In genomic region chr12:65189028-65189718, GRCh38 we compare ENCODE assay signal across 11 cellular contexts. TPM values are rescaled to one million over a fixed set of nuclear protein-coding genes. Genes with fewer than 3 reads are reported as not detected.
A peak's percentile ranks its signal among the peaks of the same experiment; 100 is the strongest.
DNase-seq lines count a peak whose midpoint lies in the region; ATAC-seq lines count a peak whose summit lies in the region.
"Had no signal": no experiment of that assay in that cellular context is flagged by ENCODE, and none has a peak within 500 bp of the region (broad histone marks: within the 10 kb centered on the region; RNA-seq: fewer than 3 reads in every experiment).

No MANE protein-coding gene starts in this region.

- no peak overlapping the region for H3K4me3 Mint-ChIP-seq in T-cell
- H3K4me3 Mint-ChIP-seq: activated T-helper 1 cell treated with anti-CD3 and anti-CD28 coated beads, Interleukin-12 subunit alpha, Interleukin-12 subunit beta, Interleukin-2, Interleukin-4 antibody, amounts not matched to agents 30 ng/mL and 10 ng/mL and 1 ng/mL, durations not matched to agents 14 hours and 24 hours and 36 hours had no signal

- H3K27me3 Mint-ChIP-seq in T-cell = no peaks in the 10 kb centered on the region

- peak; percentile 96 for ATAC-seq in GM18870 (IDR thresholded peaks at IDR 0.05; ENCODE audit: unreplicated experiment)
- ATAC-seq in GM21723 (IDR thresholded peaks at IDR 0.05; ENCODE audit: unreplicated experiment) = peak; percentile 95
- ATAC-seq in HG03175 (IDR thresholded peaks at IDR 0.05; ENCODE audit: unreplicated experiment) = peak; percentile 99
- no peak for ATAC-seq in T-cell (replicated peaks in 1 of 4)

- H3K4me1 Mint-ChIP-seq in T-cell = peaks cover 72 to 82% (median 79%) of the 10 kb centered on the region in 3 donors

- H3K27ac Mint-ChIP-seq in T-cell = no peak overlapping the region
- H3K27ac Mint-ChIP-seq: activated T-helper 1 cell treated with anti-CD3 and anti-CD28 coated beads, Interleukin-12 subunit alpha, Interleukin-12 subunit beta, Interleukin-2, Interleukin-4 antibody, amounts not matched to agents 30 ng/mL and 10 ng/mL and 1 ng/mL, durations not matched to agents 14 hours and 24 hours and 36 hours had no signal

- H3K36me3 Mint-ChIP-seq in T-cell = peaks cover 35% of the 10 kb centered on the region

- H3K9me3 Mint-ChIP-seq in T-cell = peaks cover 2 to 3% (median 2%) of the 10 kb centered on the region in 3 donors

- CTCF ChIA-PET in T-cell (lab: Charles Lee) = no interaction called here

- POLR2A ChIA-PET in T-cell (lab: Charles Lee) = no interaction called here

- DNase-seq in foreskin melanocyte (peak; percentile 16), NCI-H2029 treated with DMSO at 0.1 percent for 48 hours (lab: John Stamatoyannopoulos, UW) (no peak), DMS 273 (lab: John Stamatoyannopoulos, UW; ENCODE audit: unreplicated experiment) (no peak), T-cell (no peak), anterior cingulate cortex (lab: John Stamatoyannopoulos, UW) (no peak)
- DNase-seq: colonic mucosa, heart right ventricle had no signal

RNA-seq across cellular contexts. Expression of gene LEMD3, which starts 19.8 kb away (rescaled TPM):
- total RNA-seq in T-cell = 10 to 100 TPM; 57.0 to 62.9 (median 58.2) TPM

Comparison
In these comparisons a context has a peak if more than half of its experiments do, and no peak if none do; other contexts are left out.
1. ATAC-seq: peak in GM18870 (single experiment), GM21723 (single experiment) and HG03175 (single experiment); none in T-cell (0 of 4).